Comparison of ENCODE assay signal across 13 cellular contexts in genomic region chr1:48750089-48750488, GRCh38. TPM values are rescaled to one million over a fixed set of nuclear protein-coding genes. Genes with fewer than 3 reads are reported as not detected.
DNase-seq lines count a peak whose midpoint lies in the region; ATAC-seq and TF ChIP-seq lines count a peak whose summit lies in the region.
"Had no signal": no experiment of that assay in that cellular context is flagged by ENCODE, and none has a peak within 500 bp of the region (broad histone marks: within the 10 kb centered on the region; RNA-seq: fewer than 3 reads in every experiment).

No MANE protein-coding gene starts in this region.

- DNase-seq in GM10248 (ENCODE audit: extremely low spot score): peak; percentile 16
- DNase-seq in Peyer's patch: peak in 2 of 3 donors; percentile 47 to 69
- no peak for DNase-seq in activated CD8-positive, alpha-beta memory T cell treated with anti-CD3 and anti-CD28 coated beads for 24 hours
- DNase-seq in type B pancreatic cell (ENCODE audit: extremely low spot score, unreplicated experiment): no peak
- no peak for DNase-seq in activated CD4-positive, alpha-beta T cell treated with anti-CD3 and anti-CD28 coated beads, Interleukin-2, amount 50 U/mL, for 4 hours
- DNase-seq in NCI-H1092 (lab: John Stamatoyannopoulos, UW): no peak
- DNase-seq: activated CD8-positive, alpha-beta memory T cell treated with anti-CD3 and anti-CD28 coated beads, Interleukin-2, amount 10 ng/mL, durations not matched to agents 7 days and 5 days had no signal

- TF ChIP-seq CTCF in GM10248 (IDR thresholded peaks at IDR 0.05; ENCODE audit: control extremely low read depth, extremely low read depth, low read depth, missing control alignments) (no peak), Peyer's patch (IDR thresholded peaks at IDR 0.05) (peak in 2 of 6 experiments; percentile 26 to 35), type B pancreatic cell (conservative IDR thresholded peaks at IDR 0.05) (no peak)

- H3K4me1 ChIP-seq in Peyer's patch: no peaks in the 10 kb centered on the region

- POLR2A ChIA-PET in GM10248 (lab: Yijun Ruan, JAX): no interaction called here

- CTCF ChIA-PET in GM10248 (lab: Yijun Ruan, JAX): interaction anchor here (1.3 to 2.0 kb wide), 3 partner anchors 10 to 73 kb away, joined by 3 to 5 read pairs (median 4); no protein-coding TSS in a partner anchor

- no peaks in the 10 kb centered on the region for H3K27me3 ChIP-seq in Peyer's patch

- no peak overlapping the region for H3K4me3 ChIP-seq in Peyer's patch
- H3K4me3 ChIP-seq: SK-N-MC had no signal

- peak overlapping the region in 1 of 4 donors; percentile 33 for H3K27ac ChIP-seq in Peyer's patch
- H3K27ac ChIP-seq: epithelial cell of prostate, SK-N-MC had no signal

- no peaks in the 10 kb centered on the region for H3K9me3 Mint-ChIP-seq in type B pancreatic cell

- H3K36me3 Mint-ChIP-seq in type B pancreatic cell: peaks cover 32% of the 10 kb centered on the region
- H3K36me3 Mint-ChIP-seq: activated CD8-positive, alpha-beta memory T cell treated with anti-CD3 and anti-CD28 coated beads, Interleukin-2, amount 10 ng/mL, durations not matched to agents 7 days and 5 days had no signal

- H3K27ac Mint-ChIP-seq in type B pancreatic cell: no peak overlapping the region
- H3K27ac Mint-ChIP-seq: activated CD8-positive, alpha-beta memory T cell treated with anti-CD3 and anti-CD28 coated beads, Interleukin-2, amount 10 ng/mL, durations not matched to agents 7 days and 5 days had no signal

- peak; percentile 91 for ATAC-seq in GM21381 (IDR thresholded peaks at IDR 0.05; ENCODE audit: unreplicated experiment)
- ATAC-seq in HG03103 (IDR thresholded peaks at IDR 0.05; ENCODE audit: low read depth, unreplicated experiment): peak; percentile 99
- ATAC-seq: activated CD8-positive, alpha-beta memory T cell treated with anti-CD3 and anti-CD28 coated beads, Interleukin-2, amount 10 ng/mL, durations not matched to agents 7 days and 5 days had no signal

- no peaks in the 10 kb centered on the region for H3K36me3 ChIP-seq in Peyer's patch

- no peak overlapping the region for H3K4me3 Mint-ChIP-seq in type B pancreatic cell
- H3K4me3 Mint-ChIP-seq: activated CD8-positive, alpha-beta memory T cell treated with anti-CD3 and anti-CD28 coated beads, Interleukin-2, amount 10 ng/mL, durations not matched to agents 7 days and 5 days had no signal

- no peaks in the 10 kb centered on the region for H3K9me3 ChIP-seq in Peyer's patch

- no peak for TF ChIP-seq POLR2A in Peyer's patch (IDR thresholded peaks at IDR 0.05)

- H3K4me1 Mint-ChIP-seq in type B pancreatic cell (ENCODE audit: unreplicated experiment): no peaks in the 10 kb centered on the region
- H3K4me1 Mint-ChIP-seq: activated CD8-positive, alpha-beta memory T cell treated with anti-CD3 and anti-CD28 coated beads, Interleukin-2, amount 10 ng/mL, durations not matched to agents 7 days and 5 days had no signal

- H3K27me3 Mint-ChIP-seq in type B pancreatic cell: no peaks in the 10 kb centered on the region
- H3K27me3 Mint-ChIP-seq: activated CD8-positive, alpha-beta memory T cell treated with anti-CD3 and anti-CD28 coated beads, Interleukin-2, amount 10 ng/mL, durations not matched to agents 7 days and 5 days had no signal

RNA-seq across cellular contexts. Expression of gene BEND5, which starts 26.6 kb away (rescaled TPM):
- total RNA-seq in Peyer's patch: 10 to 100 TPM in 1 of 4 donors, 1 to 10 TPM in 1, under 1 TPM in 1, not detected in 1; 0.95 to 18.2 (median 1.6) TPM
- total RNA-seq in type B pancreatic cell (ENCODE audit: low replicate concordance): 4.4 and 10.6 TPM in 2 replicates
- total RNA-seq: HT-29, pulmonary artery endothelial cell had no signal

Comparison
In these comparisons a context has a peak if more than half of its experiments do, and no peak if none do; other contexts are left out.
1. DNase-seq: peak in GM10248 (single experiment) and Peyer's patch (2 of 3); none in activated CD8-positive, alpha-beta memory T cell treated with anti-CD3 and anti-CD28 coated beads for 24 hours (single experiment), type B pancreatic cell (single experiment), activated CD4-positive, alpha-beta T cell treated with anti-CD3 and anti-CD28 coated beads, Interleukin-2, amount 50 U/mL, for 4 hours (0 of 2) and NCI-H1092 (single experiment).